Comparison of ENCODE assay signal across 1 cellular context in the genomic region with DNA sequence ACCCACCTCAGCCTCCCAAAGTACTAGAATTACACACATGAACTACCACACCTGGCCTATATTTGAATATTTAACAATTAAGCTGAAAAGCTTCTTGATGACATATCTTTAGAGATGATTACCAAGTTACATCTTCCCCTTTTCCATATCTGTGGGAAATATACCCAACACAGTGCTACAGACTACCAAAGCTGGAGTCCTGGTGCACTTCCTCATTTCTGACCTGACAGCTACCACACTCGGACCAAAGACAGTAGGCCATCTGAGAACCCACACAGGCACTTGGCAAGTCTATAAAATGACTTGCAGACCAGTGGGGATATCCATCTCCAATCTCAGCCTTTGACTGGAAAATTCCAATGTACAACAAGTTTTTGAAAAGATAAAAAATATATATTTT.
TF ChIP-seq lines count a peak whose summit lies in the region.

No MANE protein-coding gene starts in this region.

TF ChIP-seq in SK-N-SH, 30 proteins besides CTCF, POLR2A, EP300 and RAD21 (continued from another document):
- TF ChIP-seq, protein P1, sequence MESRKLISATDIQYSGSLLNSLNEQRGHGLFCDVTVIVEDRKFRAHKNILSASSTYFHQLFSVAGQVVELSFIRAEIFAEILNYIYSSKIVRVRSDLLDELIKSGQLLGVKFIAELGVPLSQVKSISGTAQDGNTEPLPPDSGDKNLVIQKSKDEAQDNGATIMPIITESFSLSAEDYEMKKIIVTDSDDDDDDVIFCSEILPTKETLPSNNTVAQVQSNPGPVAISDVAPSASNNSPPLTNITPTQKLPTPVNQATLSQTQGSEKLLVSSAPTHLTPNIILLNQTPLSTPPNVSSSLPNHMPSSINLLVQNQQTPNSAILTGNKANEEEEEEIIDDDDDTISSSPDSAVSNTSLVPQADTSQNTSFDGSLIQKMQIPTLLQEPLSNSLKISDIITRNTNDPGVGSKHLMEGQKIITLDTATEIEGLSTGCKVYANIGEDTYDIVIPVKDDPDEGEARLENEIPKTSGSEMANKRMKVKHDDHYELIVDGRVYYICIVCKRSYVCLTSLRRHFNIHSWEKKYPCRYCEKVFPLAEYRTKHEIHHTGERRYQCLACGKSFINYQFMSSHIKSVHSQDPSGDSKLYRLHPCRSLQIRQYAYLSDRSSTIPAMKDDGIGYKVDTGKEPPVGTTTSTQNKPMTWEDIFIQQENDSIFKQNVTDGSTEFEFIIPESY (IDR thresholded peaks at IDR 0.05; ENCODE audit: borderline replicate concordance, low read depth) = no peak
- TF ChIP-seq TCF12 (IDR thresholded peaks at IDR 0.05) = no peak
- TF ChIP-seq, protein P2, sequence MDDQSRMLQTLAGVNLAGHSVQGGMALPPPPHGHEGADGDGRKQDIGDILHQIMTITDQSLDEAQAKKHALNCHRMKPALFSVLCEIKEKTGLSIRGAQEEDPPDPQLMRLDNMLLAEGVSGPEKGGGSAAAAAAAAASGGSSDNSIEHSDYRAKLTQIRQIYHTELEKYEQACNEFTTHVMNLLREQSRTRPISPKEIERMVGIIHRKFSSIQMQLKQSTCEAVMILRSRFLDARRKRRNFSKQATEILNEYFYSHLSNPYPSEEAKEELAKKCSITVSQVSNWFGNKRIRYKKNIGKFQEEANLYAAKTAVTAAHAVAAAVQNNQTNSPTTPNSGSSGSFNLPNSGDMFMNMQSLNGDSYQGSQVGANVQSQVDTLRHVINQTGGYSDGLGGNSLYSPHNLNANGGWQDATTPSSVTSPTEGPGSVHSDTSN (IDR thresholded peaks at IDR 0.05) = no peak
- TF ChIP-seq RXRA (IDR thresholded peaks at IDR 0.05; ENCODE audit: borderline replicate concordance, low read depth) = no peak
- TF ChIP-seq POLR2AphosphoS5 (IDR thresholded peaks at IDR 0.05; ENCODE audit: low read depth, low read length) = no peak
- TF ChIP-seq TEAD4 (IDR thresholded peaks at IDR 0.05; ENCODE audit: borderline replicate concordance, insufficient read depth) = no peak
- TF ChIP-seq SIN3A (IDR thresholded peaks at IDR 0.05; ENCODE audit: borderline replicate concordance, low read depth, low read length) = no peak
- TF ChIP-seq, protein P3, sequence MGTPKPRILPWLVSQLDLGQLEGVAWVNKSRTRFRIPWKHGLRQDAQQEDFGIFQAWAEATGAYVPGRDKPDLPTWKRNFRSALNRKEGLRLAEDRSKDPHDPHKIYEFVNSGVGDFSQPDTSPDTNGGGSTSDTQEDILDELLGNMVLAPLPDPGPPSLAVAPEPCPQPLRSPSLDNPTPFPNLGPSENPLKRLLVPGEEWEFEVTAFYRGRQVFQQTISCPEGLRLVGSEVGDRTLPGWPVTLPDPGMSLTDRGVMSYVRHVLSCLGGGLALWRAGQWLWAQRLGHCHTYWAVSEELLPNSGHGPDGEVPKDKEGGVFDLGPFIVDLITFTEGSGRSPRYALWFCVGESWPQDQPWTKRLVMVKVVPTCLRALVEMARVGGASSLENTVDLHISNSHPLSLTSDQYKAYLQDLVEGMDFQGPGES (IDR thresholded peaks at IDR 0.05; ENCODE audit: low read depth, low read length) = no peak
- TF ChIP-seq RCOR1 (IDR thresholded peaks at IDR 0.05; ENCODE audit: low read length) = no peak
- TF ChIP-seq NRF1 (IDR thresholded peaks at IDR 0.05; ENCODE audit: low read depth, low read length) = no peak
- no peak for TF ChIP-seq MXI1 (IDR thresholded peaks at IDR 0.05; ENCODE audit: low read depth, low read length)
- TF ChIP-seq GATA2 (CRISPR knock-in tag; IDR thresholded peaks at IDR 0.05) = no peak
